In genomic region chr3:62445267-62445666, GRCh38 we compare ENCODE assay signal across 10 cellular contexts.
A peak's percentile ranks its signal among the peaks of the same experiment; 100 is the strongest.
DNase-seq lines count a peak whose midpoint lies in the region; ATAC-seq, FAIRE-seq and TF ChIP-seq lines count a peak whose summit lies in the region.
"Had no signal": no experiment of that assay in that cellular context is flagged by ENCODE, and none has a peak within 500 bp of the region (broad histone marks: within the 10 kb centered on the region; RNA-seq: fewer than 3 reads in every experiment).

No MANE protein-coding gene starts in this region.

- H3K36me3 ChIP-seq in SJSA1 = no peaks in the 10 kb centered on the region

- no peak for FAIRE-seq in frontal cortex (lab: Jason Lieb, UNC)

- H3K4me3 Mint-ChIP-seq in activated T-cell treated with anti-CD3 and anti-CD28 coated beads, Interleukin-2, amount 50 U/mL, for 24 hours = peak overlapping the region; percentile 52
- peak overlapping the region; percentile 44 to 46 for H3K4me3 Mint-ChIP-seq in stimulated activated naive CD8-positive, alpha-beta T cell treated with anti-CD3 and anti-CD28 coated beads, Interleukin-15, amount 100 ng/mL, for 72 hours
- H3K4me3 Mint-ChIP-seq: CD14-positive monocyte had no signal

- H3K9me3 Mint-ChIP-seq in activated T-cell treated with anti-CD3 and anti-CD28 coated beads, Interleukin-2, amount 50 U/mL, for 24 hours = peaks cover 5% of the 10 kb centered on the region
- H3K9me3 Mint-ChIP-seq in stimulated activated naive CD8-positive, alpha-beta T cell treated with anti-CD3 and anti-CD28 coated beads, Interleukin-15, amount 100 ng/mL, for 72 hours = peaks cover 7 to 12% of the 10 kb centered on the region in 2 donors

- H3K4me1 ChIP-seq in SJSA1 (replicated peaks) = no peaks in the 10 kb centered on the region

- H3K36me3 Mint-ChIP-seq in activated T-cell treated with anti-CD3 and anti-CD28 coated beads, Interleukin-2, amount 50 U/mL, for 24 hours (ENCODE audit: low read depth) = no peaks in the 10 kb centered on the region
- H3K36me3 Mint-ChIP-seq: CD14-positive monocyte had no signal

- no peak overlapping the region for H3K27ac ChIP-seq in SJSA1

- peak; percentile 76 for ATAC-seq in stimulated activated naive CD8-positive, alpha-beta T cell treated with anti-CD3 and anti-CD28 coated beads, Interleukin-15, amount 100 ng/mL, for 72 hours
- ATAC-seq in GM21723 (IDR thresholded peaks at IDR 0.05; ENCODE audit: unreplicated experiment) = no peak

- peak overlapping the region; percentile 47 for H3K27ac Mint-ChIP-seq in activated T-cell treated with anti-CD3 and anti-CD28 coated beads, Interleukin-2, amount 50 U/mL, for 24 hours
- peak overlapping the region; percentile 78 to 86 for H3K27ac Mint-ChIP-seq in stimulated activated naive CD8-positive, alpha-beta T cell treated with anti-CD3 and anti-CD28 coated beads, Interleukin-15, amount 100 ng/mL, for 72 hours
- H3K27ac Mint-ChIP-seq: CD14-positive monocyte had no signal

- peak overlapping the region; percentile 17 for H3K4me3 ChIP-seq in SJSA1
- H3K4me3 ChIP-seq in fibroblast of pulmonary artery (replicated peaks; ENCODE audit: low read depth, low read length) = peak overlapping the region; percentile 50

- DNase-seq in activated T-cell treated with anti-CD3 and anti-CD28 coated beads, Interleukin-2, amount 50 U/mL, for 24 hours = no peak
- DNase-seq in activated T-cell treated with anti-CD3 and anti-CD28 coated beads, Interleukin-2, amount 50 U/mL, for 48 hours = no peak
- DNase-seq in SJSA1 (ENCODE audit: low read depth in 1 of 2, low spot score in 2 of 2) (no peak), fibroblast of pulmonary artery (ENCODE audit: low read depth) (peak; percentile 42), frontal cortex (ENCODE audit: low spot score in 2 of 2) (no peak), amniotic stem cell (lab: John Stamatoyannopoulos, UW) (no peak)
- DNase-seq in stimulated activated naive CD8-positive, alpha-beta T cell treated with anti-CD3 and anti-CD28 coated beads, Interleukin-15, amount 100 ng/mL, for 72 hours = peak in 1 of 2 donors; percentile 11
- DNase-seq: NCI-H510A treated with DMSO at 0.1 percent for 48 hours had no signal

- H3K4me1 Mint-ChIP-seq in activated T-cell treated with anti-CD3 and anti-CD28 coated beads, Interleukin-2, amount 50 U/mL, for 24 hours (ENCODE audit: low read depth) = peaks cover 19% of the 10 kb centered on the region
- H3K4me1 Mint-ChIP-seq in stimulated activated naive CD8-positive, alpha-beta T cell treated with anti-CD3 and anti-CD28 coated beads, Interleukin-15, amount 100 ng/mL, for 72 hours = peaks cover 36% of the 10 kb centered on the region
- H3K4me1 Mint-ChIP-seq: CD14-positive monocyte had no signal

- H3K27me3 Mint-ChIP-seq in activated T-cell treated with anti-CD3 and anti-CD28 coated beads, Interleukin-2, amount 50 U/mL, for 24 hours = no peaks in the 10 kb centered on the region
- no peaks in the 10 kb centered on the region for H3K27me3 Mint-ChIP-seq in stimulated activated naive CD8-positive, alpha-beta T cell treated with anti-CD3 and anti-CD28 coated beads, Interleukin-15, amount 100 ng/mL, for 72 hours

- H3K9me3 ChIP-seq in SJSA1 (replicated peaks) = no peaks in the 10 kb centered on the region

- TF ChIP-seq CTCF in fibroblast of pulmonary artery (IDR thresholded peaks at IDR 0.05; ENCODE audit: low read length, missing control alignments) = no peak

- no peaks in the 10 kb centered on the region for H3K27me3 ChIP-seq in SJSA1 (replicated peaks)
